ENCODE assay signal across 8 cellular contexts in genomic region chr17:7438050-7438614, GRCh38. TPM values are rescaled to one million over a fixed set of nuclear protein-coding genes. Genes with fewer than 3 reads are reported as not detected.
DNase-seq lines count a peak whose midpoint lies in the region; ATAC-seq and TF ChIP-seq lines count a peak whose summit lies in the region.

No MANE protein-coding gene starts in this region.

- POLR2A ChIA-PET in CD8-positive, alpha-beta memory T cell (lab: Charles Lee) = interaction anchor here (0.9 to 4.5 kb wide), 4 partner anchors 16 to 47 kb away, joined by 4 to 48 read pairs (median 18); partner anchors contain the start of genes POLR2A, SLC35G6 and ZBTB4

- no peaks in the 10 kb centered on the region for H3K9me3 Mint-ChIP-seq in CD8-positive, alpha-beta memory T cell

- H3K4me2 ChIP-seq in SU-DHL-6 (ENCODE audit: low read depth, low read length, poor library complexity, severe bottlenecking) (peak overlapping the region; percentile 14), skeletal muscle satellite cell (ENCODE audit: low read length) (peak overlapping the region; percentile 90)

- no peak overlapping the region for H3K27ac ChIP-seq in CD8-positive, alpha-beta memory T cell (ENCODE audit: low read depth, low read length)
- H3K27ac ChIP-seq in SU-DHL-6 (ENCODE audit: low read depth, low read length) = no peak overlapping the region

- peaks cover 33 to 56% (median 46%) of the 10 kb centered on the region in 3 donors for H3K4me1 Mint-ChIP-seq in CD8-positive, alpha-beta memory T cell

- peak overlapping the region; percentile 24 for H3K4me3 ChIP-seq in CD8-positive, alpha-beta memory T cell (ENCODE audit: low read length)
- H3K4me3 ChIP-seq in SU-DHL-6 (ENCODE audit: insufficient read depth, low read length, poor library complexity, severe bottlenecking) = no peak overlapping the region
- H3K4me3 ChIP-seq in astrocyte of the cerebellum (ENCODE audit: low read depth, low read length) = peak overlapping the region; percentile 22
- peak overlapping the region; percentile 87 for H3K4me3 ChIP-seq in iPS-15b (ENCODE audit: low read depth, low read length)
- peak overlapping the region; percentile 29 for H3K4me3 ChIP-seq in skeletal muscle satellite cell (ENCODE audit: low read length)

- H3K36me3 ChIP-seq in CD8-positive, alpha-beta memory T cell (ENCODE audit: insufficient read depth, low read length) = no peaks in the 10 kb centered on the region
- H3K36me3 ChIP-seq in SU-DHL-6 (ENCODE audit: low read length) = no peaks in the 10 kb centered on the region
- peaks cover 2% of the 10 kb centered on the region for H3K36me3 ChIP-seq in iPS-15b (ENCODE audit: control insufficient read depth, insufficient read depth, low read length)
- H3K36me3 ChIP-seq in skeletal muscle satellite cell (ENCODE audit: insufficient read depth, low read length) = no peaks in the 10 kb centered on the region

- peaks cover 35 to 38% of the 10 kb centered on the region in 2 donors for H3K27me3 Mint-ChIP-seq in CD8-positive, alpha-beta memory T cell

- peaks cover 34% of the 10 kb centered on the region for H3K27me3 ChIP-seq in CD8-positive, alpha-beta memory T cell (ENCODE audit: insufficient read depth, low read length, poor library complexity, severe bottlenecking)
- no peaks in the 10 kb centered on the region for H3K27me3 ChIP-seq in SU-DHL-6 (ENCODE audit: low read length)
- peaks cover 14% of the 10 kb centered on the region for H3K27me3 ChIP-seq in iPS-15b (ENCODE audit: control insufficient read depth, insufficient read depth, low read length)
- H3K27me3 ChIP-seq in skeletal muscle satellite cell (ENCODE audit: control insufficient read depth, insufficient read depth, low read length) = peaks cover 9% of the 10 kb centered on the region

- no peaks in the 10 kb centered on the region for H4K20me1 ChIP-seq in SU-DHL-6 (ENCODE audit: low read depth, low read length)

- H2AFZ ChIP-seq in SU-DHL-6 (ENCODE audit: low read depth, low read length, severe bottlenecking) = no peak overlapping the region

- ATAC-seq in GM19463 (IDR thresholded peaks at IDR 0.05; ENCODE audit: unreplicated experiment) = no peak

- peaks cover 50% of the 10 kb centered on the region for H3K4me1 ChIP-seq in CD8-positive, alpha-beta memory T cell (ENCODE audit: insufficient read depth, low read length)
- H3K4me1 ChIP-seq in iPS-15b (ENCODE audit: control insufficient read depth, insufficient read depth, low read length) (peaks cover 11% of the 10 kb centered on the region), skeletal muscle satellite cell (ENCODE audit: control insufficient read depth, insufficient read depth, low read length) (peaks cover 41% of the 10 kb centered on the region)

- no peaks in the 10 kb centered on the region for H3F3A ChIP-seq in SU-DHL-6 (ENCODE audit: insufficient read depth)

- peaks cover 4 to 10% (median 7%) of the 10 kb centered on the region in 3 donors for H3K36me3 Mint-ChIP-seq in CD8-positive, alpha-beta memory T cell

- peak overlapping the region in 7 of 8 donors; percentile 17 to 87 (median 40) for H3K27ac Mint-ChIP-seq in CD8-positive, alpha-beta memory T cell

- no peaks in the 10 kb centered on the region for H3K9me3 ChIP-seq in CD8-positive, alpha-beta memory T cell (ENCODE audit: low read length)
- no peaks in the 10 kb centered on the region for H3K9me3 ChIP-seq in SU-DHL-6 (ENCODE audit: insufficient read depth, low read length)
- no peaks in the 10 kb centered on the region for H3K9me3 ChIP-seq in iPS-15b (ENCODE audit: control insufficient read depth, insufficient read depth, low read length)
- H3K9me3 ChIP-seq in skeletal muscle satellite cell (replicated peaks; ENCODE audit: low read length) = no peaks in the 10 kb centered on the region

- no peak overlapping the region; the same call in 1 of the 2 replicates for H3K9ac ChIP-seq in SU-DHL-6 (ENCODE audit: low read length)
- no peak overlapping the region for H3K9ac ChIP-seq in iPS-15b (ENCODE audit: low read depth, low read length)
- no peak overlapping the region for H3K9ac ChIP-seq in skeletal muscle satellite cell (ENCODE audit: low read depth, low read length)

- no peaks in the 10 kb centered on the region for H3K79me2 ChIP-seq in SU-DHL-6 (ENCODE audit: insufficient read depth, low read length)

- TF ChIP-seq CTCF in SU-DHL-6 (IDR thresholded peaks at IDR 0.05; ENCODE audit: insufficient read depth, low read length, poor library complexity, severe bottlenecking) = no peak
- TF ChIP-seq CTCF in astrocyte of the cerebellum (IDR thresholded peaks at IDR 0.05; ENCODE audit: low read depth, low read length, missing control alignments) = no peak

- peak in 4 of 5 donors; percentile 21 to 61 (median 42) for DNase-seq in CD8-positive, alpha-beta memory T cell
- DNase-seq in astrocyte of the cerebellum (ENCODE audit: low read depth) = no peak
- DNase-seq in glomerular visceral epithelial cell (ENCODE audit: extremely low spot score) = no peak
- no peak for DNase-seq in HUDEP-2 (lab: John Stamatoyannopoulos, UW; ENCODE audit: unreplicated experiment in 76 of 76)

- in situ Hi-C loops in astrocyte of the cerebellum (cut with HindIII; ENCODE audit: low sequenced_read_pairs) = no loop called here

- peak overlapping the region; percentile 61 to 86 (median 67) for H3K4me3 Mint-ChIP-seq in CD8-positive, alpha-beta memory T cell

- CTCF ChIA-PET in CD8-positive, alpha-beta memory T cell (lab: Charles Lee) = interaction anchor here (0.9 to 5.1 kb wide), 7 partner anchors 11 to 157 kb away, joined by 4 to 78 read pairs (median 10); partner anchors contain the start of genes POLR2A, SLC2A4 and TMEM95

- H3K9me2 ChIP-seq in SU-DHL-6 (replicated peaks; ENCODE audit: insufficient read depth, low read length) = no peaks in the 10 kb centered on the region

RNA-seq across cellular contexts. Expression of gene FGF11, which starts 1.2 kb away (rescaled TPM):
- total RNA-seq in CD8-positive, alpha-beta memory T cell = 1 to 10 TPM in 1 of 2 experiments, under 1 TPM in 1; 0.85 to 1.1 TPM
- polyA plus RNA-seq in CD8-positive, alpha-beta memory T cell = 0.12 TPM
- total RNA-seq in skeletal muscle satellite cell (2012; rRNA removed) = 0.25 and 2.4 TPM in 2 replicates

RNA-seq across cellular contexts. Expression of gene TMEM102, which starts 2.9 kb away (rescaled TPM):
- total RNA-seq in CD8-positive, alpha-beta memory T cell = 10 to 100 TPM; 11.1 to 11.9 TPM
- polyA plus RNA-seq in CD8-positive, alpha-beta memory T cell = 23.3 TPM
- 1.0 and 1.7 TPM in 2 replicates for total RNA-seq in skeletal muscle satellite cell (2012; rRNA removed)

RNA-seq across cellular contexts. Expression of gene CHRNB1, which starts 6.7 kb away (rescaled TPM):
- 1 to 10 TPM; 6.0 to 6.3 TPM for total RNA-seq in CD8-positive, alpha-beta memory T cell
- polyA plus RNA-seq in CD8-positive, alpha-beta memory T cell = 24.7 TPM
- 2.3 and 7.2 TPM in 2 replicates for total RNA-seq in skeletal muscle satellite cell (2012; rRNA removed)

RNA-seq across cellular contexts. Expression of gene SPEM3, which starts 9.5 kb away (rescaled TPM):
- total RNA-seq in CD8-positive, alpha-beta memory T cell = not detected
- polyA plus RNA-seq in CD8-positive, alpha-beta memory T cell = not detected
- not detected in 2 replicates for total RNA-seq in skeletal muscle satellite cell (2012; rRNA removed)

RNA-seq across cellular contexts. Expression of gene SPEM2, which starts 12.7 kb away (rescaled TPM):
- total RNA-seq in CD8-positive, alpha-beta memory T cell = not detected
- polyA plus RNA-seq in CD8-positive, alpha-beta memory T cell = not detected
- total RNA-seq in skeletal muscle satellite cell (2012; rRNA removed) = not detected in 2 replicates

Comparison
In these comparisons a context has a peak if more than half of its experiments do, and no peak if none do; other contexts are left out.
1. DNase-seq: peak in CD8-positive, alpha-beta memory T cell (4 of 5); none in astrocyte of the cerebellum (single experiment), glomerular visceral epithelial cell (single experiment) and HUDEP-2 (0 of 76).